In genomic region chr6:169575365-169575764, GRCh38 we compare ENCODE assay signal across 1 cellular context.
TF ChIP-seq lines count a peak whose summit lies in the region.

No MANE protein-coding gene starts in this region.

TF ChIP-seq in GM23338, 12 proteins besides CTCF, POLR2A, EP300 and RAD21 (continued from another document):
- TF ChIP-seq REST (IDR thresholded peaks at IDR 0.05; ENCODE audit: unreplicated experiment) = no peak
- no peak for TF ChIP-seq ZNF331 (CRISPR knock-in tag; IDR thresholded peaks at IDR 0.05; ENCODE audit: low read depth)
